In the genomic region with DNA sequence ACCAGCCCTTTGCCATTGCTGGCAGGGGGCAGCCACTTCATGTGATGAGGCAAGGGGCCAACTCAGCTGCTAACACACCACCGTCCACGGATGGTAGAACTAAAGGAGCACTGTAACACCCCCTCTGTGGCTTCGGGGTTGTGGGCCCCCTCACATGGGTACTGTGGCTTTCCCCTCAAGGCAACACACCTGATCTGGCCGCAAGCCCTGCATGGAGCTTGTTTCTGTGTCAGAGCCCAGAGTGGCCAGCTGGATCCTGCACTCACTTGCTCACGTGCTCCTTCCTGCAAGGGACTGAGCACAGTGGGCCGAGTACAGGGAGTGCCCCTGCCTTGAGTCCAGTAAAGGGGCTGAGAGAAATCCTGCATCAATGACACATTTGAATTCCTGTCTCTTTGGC, we compare ENCODE assay signal across 29 cellular contexts.
"Had no signal": no experiment of that assay in that cellular context is flagged by ENCODE, and none has a peak within 500 bp of the region (broad histone marks: within the 10 kb centered on the region; RNA-seq: fewer than 3 reads in every experiment).

No MANE protein-coding gene starts in this region.

- H3K9ac ChIP-seq: neural progenitor cell, parathyroid adenoma had no signal

- ATAC-seq: naive thymus-derived CD4-positive, alpha-beta T cell; natural killer cell; psoas muscle; right cardiac atrium; right lobe of liver had no signal

- H3K4me3 ChIP-seq: neural progenitor cell, ovary, psoas muscle, right lobe of liver, skin epidermis, smooth muscle cell, spleen, stomach, suprapubic skin, testis, tibial artery, transverse colon, vagina had no signal

- H3K27ac Mint-ChIP-seq: naive thymus-derived CD4-positive, alpha-beta T cell; natural killer cell; neural progenitor cell; progenitor cell of endocrine pancreas; stimulated activated naive B cell treated with anti-CD40 and anti-IgM and Interleukin-4, amounts not matched to agents 10 μg/mL and 1 μg/mL and 100 μg/mL, for 72 hours; stimulated activated naive CD8-positive, alpha-beta T cell treated with anti-CD3 and anti-CD28 coated beads, Interleukin-15, Interleukin-2, amounts not matched to agents 100 ng/mL and 50 ng/mL, for 24 hours; type B pancreatic cell had no signal

- H3K36me3 Mint-ChIP-seq: naive thymus-derived CD4-positive, alpha-beta T cell; natural killer cell; neural progenitor cell; stimulated activated naive B cell treated with anti-CD40 and anti-IgM and Interleukin-4, amounts not matched to agents 10 μg/mL and 1 μg/mL and 100 μg/mL, for 72 hours; type B pancreatic cell had no signal

- H3K27me3 ChIP-seq: neural progenitor cell, ovary, right lobe of liver, spleen, stomach, suprapubic skin, testis, tibial artery, transverse colon, vagina had no signal

- H3K9me3 ChIP-seq: psoas muscle, right lobe of liver, testis, tibial artery, transverse colon, vagina had no signal

- H3K4me1 Mint-ChIP-seq: naive thymus-derived CD4-positive, alpha-beta T cell; natural killer cell; nephron; neural progenitor cell; stimulated activated naive B cell treated with anti-CD40 and anti-IgM and Interleukin-4, amounts not matched to agents 10 μg/mL and 1 μg/mL and 100 μg/mL, for 72 hours had no signal

- H3K79me2 ChIP-seq: parathyroid adenoma had no signal

- H3K27me3 Mint-ChIP-seq: naive thymus-derived CD4-positive, alpha-beta T cell; progenitor cell of endocrine pancreas; stimulated activated naive B cell treated with anti-CD40 and anti-IgM and Interleukin-4, amounts not matched to agents 10 μg/mL and 1 μg/mL and 100 μg/mL, for 72 hours; stimulated activated naive CD8-positive, alpha-beta T cell treated with anti-CD3 and anti-CD28 coated beads, Interleukin-15, Interleukin-2, amounts not matched to agents 100 ng/mL and 50 ng/mL, for 24 hours; type B pancreatic cell had no signal

- H3K4me2 ChIP-seq: neural progenitor cell, smooth muscle cell had no signal

- H3K4me1 ChIP-seq: neural progenitor cell, parathyroid adenoma, psoas muscle, right lobe of liver, spleen, stomach, suprapubic skin, testis, tibial artery, transverse colon, vagina had no signal

- H2AFZ ChIP-seq: neural progenitor cell, parathyroid adenoma had no signal

- H3K4me3 Mint-ChIP-seq: naive thymus-derived CD4-positive, alpha-beta T cell; natural killer cell; nephron; neural progenitor cell; stimulated activated naive B cell treated with anti-CD40 and anti-IgM and Interleukin-4, amounts not matched to agents 10 μg/mL and 1 μg/mL and 100 μg/mL, for 72 hours; stimulated activated naive CD8-positive, alpha-beta T cell treated with anti-CD3 and anti-CD28 coated beads, Interleukin-15, Interleukin-2, amounts not matched to agents 100 ng/mL and 50 ng/mL, for 24 hours; type B pancreatic cell had no signal

- H3K36me3 ChIP-seq: neural progenitor cell, ovary, right lobe of liver, spleen, stomach, suprapubic skin, tibial artery, transverse colon, vagina had no signal

- DNase-seq: naive thymus-derived CD4-positive, alpha-beta T cell; natural killer cell; occipital lobe; ovary; psoas muscle; right lobe of liver; spleen; stimulated activated CD4-positive, alpha-beta T cell treated with anti-CD3 and anti-CD28 coated beads, Interleukin-12 subunit alpha, Interleukin-12 subunit beta, amount 100 ng/mL, for 4 hours; stimulated activated CD4-positive, alpha-beta T cell treated with anti-CD3 and anti-CD28 coated beads, Interleukin-1b, Interleukin-23, amount 100 ng/mL, for 48 hours; stimulated activated CD4-positive, alpha-beta T cell treated with anti-CD3 and anti-CD28 coated beads, Interleukin-4, amount 100 ng/mL, for 1 hour; stimulated activated CD4-positive, alpha-beta T cell treated with anti-CD3 and anti-CD28 coated beads, Interleukin-4, amount 100 ng/mL, for 4 hours; stimulated activated CD8-positive, alpha-beta memory T cell treated with anti-CD3 and anti-CD28 coated beads, Interleukin-4, amount 100 ng/mL, for 48 hours; stimulated activated naive B cell treated with anti-CD40 and anti-IgM and Interleukin-4, amounts not matched to agents 10 μg/mL and 1 μg/mL and 100 μg/mL, for 72 hours; stimulated activated naive CD4-positive, alpha-beta T cell treated with Interleukin-2 at 50 U/mL for 16 hours; stomach; testis; tibial artery; transverse colon had no signal

- H3K27ac ChIP-seq: neural progenitor cell, ovary, parathyroid adenoma, psoas muscle, right lobe of liver, skin epidermis, spleen, stomach, suprapubic skin, testis, tibial artery, transverse colon, vagina had no signal
